ENCODE assay signal across 1 cellular context in genomic region chr3:169772951-169773816, GRCh38.
TF ChIP-seq lines count a peak whose summit lies in the region.

MYNN (plus strand) TSS chr3:169773396; CDS start chr3:169774296, 900 bp downstream.

TF ChIP-seq in K562, 482 proteins besides CTCF, POLR2A, EP300 and RAD21 (continued from another document and continues in another):
- TF ChIP-seq CHD7 (IDR thresholded peaks at IDR 0.05; ENCODE audit: low read depth, low read length) (no peak), KLF13 (tag; IDR thresholded peaks at IDR 0.05; ENCODE audit: borderline replicate concordance, low read depth) (no peak), PCBP2 (IDR thresholded peaks at IDR 0.05; ENCODE audit: low read depth, low read length, poor library complexity, severe bottlenecking) (no peak), HLTF (IDR thresholded peaks at IDR 0.05) (no peak), SIX5 (IDR thresholded peaks at IDR 0.05; ENCODE audit: borderline replicate concordance in 1 of 2, insufficient read depth in 1 of 2, low read depth in 1 of 2, low read length in 2 of 2) (no peak), CEBPG (CRISPR knock-in tag; IDR thresholded peaks at IDR 0.05) (peak; percentile 73; the same call in 1 of the 2 replicates), CEBPG (tag; conservative IDR thresholded peaks at IDR 0.05 in 1 of 2, IDR thresholded peaks at IDR 0.05 in 1 of 2) (peak in 1 of 2 experiments; percentile 66; a peak in 2 of 4 replicates), ZFP1 (CRISPR knock-in tag; IDR thresholded peaks at IDR 0.05) (0 out of 2 replicates have a peak, but pooled peaks have one; percentile 17), ZNF24 (IDR thresholded peaks at IDR 0.05) (no peak), ZBTB11 (CRISPR knock-in tag; IDR thresholded peaks at IDR 0.05) (peak in 1 of 3 experiments; percentile 78; a peak in 2 of 6 replicates), EHMT2 (IDR thresholded peaks at IDR 0.05) (no peak), MECOM (CRISPR knock-in tag; IDR thresholded peaks at IDR 0.05) (no peak), DPF2 (IDR thresholded peaks at IDR 0.05) (peak; percentile 22; the same call in 1 of the 2 replicates), ILK (tag; IDR thresholded peaks at IDR 0.05; ENCODE audit: borderline replicate concordance, low read depth) (no peak), ZNF311 (CRISPR knock-in tag; IDR thresholded peaks at IDR 0.05) (no peak), CBFB (CRISPR knock-in tag; IDR thresholded peaks at IDR 0.05) (peak; percentile 51; the same call in 1 of the 2 replicates), ZBTB7A (IDR thresholded peaks at IDR 0.05; ENCODE audit: borderline replicate concordance, control insufficient read depth, low read depth, low read length) (peak; percentile 92), U2AF1 (optimal IDR thresholded peaks at IDR 0.05; ENCODE audit: low read depth, low read length) (no peak), YY1 (IDR thresholded peaks at IDR 0.05; ENCODE audit: borderline replicate concordance in 1 of 3, control insufficient read depth in 1 of 3, extremely low read depth in 1 of 3, insufficient read depth in 3 of 3, insufficient read length in 1 of 3, insufficient replicate concordance in 2 of 3, low read depth in 1 of 3, low read length in 2 of 3) (peak; percentile 82 to 94 (median 94)), SMARCE1 (IDR thresholded peaks at IDR 0.05) (peak; percentile 18; the same call in 1 of the 2 replicates), ZNF717 (CRISPR knock-in tag; IDR thresholded peaks at IDR 0.05) (peak; percentile 40; the same call in 1 of the 2 replicates), NCOA6 (IDR thresholded peaks at IDR 0.05) (no peak), TFE3 (CRISPR knock-in tag; IDR thresholded peaks at IDR 0.05) (no peak), SREBF1 (IDR thresholded peaks at IDR 0.05; ENCODE audit: borderline replicate concordance, low read depth, low read length) (no peak), HIVEP1 (CRISPR knock-in tag; IDR thresholded peaks at IDR 0.05) (0 out of 2 replicates have a peak, but pooled peaks have one; percentile 56), ETV1 (tag; conservative IDR thresholded peaks at IDR 0.05; ENCODE audit: low read depth) (peak; percentile 84), RFX5 (IDR thresholded peaks at IDR 0.05; ENCODE audit: low read depth, low read length) (no peak), THRA (IDR thresholded peaks at IDR 0.05) (no peak), ZNF197 (CRISPR knock-in tag; IDR thresholded peaks at IDR 0.05; ENCODE audit: low read depth) (no peak), E2F5 (CRISPR knock-in tag; IDR thresholded peaks at IDR 0.05) (peak; percentile 61; the same call in 1 of the 2 replicates), ZNF41 (CRISPR knock-in tag; conservative IDR thresholded peaks at IDR 0.05) (no peak), MCM2 (IDR thresholded peaks at IDR 0.05; ENCODE audit: low read depth) (no peak), CHCHD3 (CRISPR knock-in tag; IDR thresholded peaks at IDR 0.05) (no peak), ZHX1 (conservative IDR thresholded peaks at IDR 0.05; ENCODE audit: low read length) (peak; percentile 61; the same call in 1 of the 2 replicates), ZZZ3 (IDR thresholded peaks at IDR 0.05) (no peak), EP400 (IDR thresholded peaks at IDR 0.05) (peak; percentile 88), NR4A1 (CRISPR knock-in tag; IDR thresholded peaks at IDR 0.05) (no peak), NR4A1 (tag; IDR thresholded peaks at IDR 0.05) (no peak), E2F1 (CRISPR knock-in tag; IDR thresholded peaks at IDR 0.05) (no peak), TAF9B (IDR thresholded peaks at IDR 0.05; ENCODE audit: partially characterized antibody) (peak; percentile 82)
